Comparison of ENCODE assay signal across 18 cellular contexts in the genomic region with DNA sequence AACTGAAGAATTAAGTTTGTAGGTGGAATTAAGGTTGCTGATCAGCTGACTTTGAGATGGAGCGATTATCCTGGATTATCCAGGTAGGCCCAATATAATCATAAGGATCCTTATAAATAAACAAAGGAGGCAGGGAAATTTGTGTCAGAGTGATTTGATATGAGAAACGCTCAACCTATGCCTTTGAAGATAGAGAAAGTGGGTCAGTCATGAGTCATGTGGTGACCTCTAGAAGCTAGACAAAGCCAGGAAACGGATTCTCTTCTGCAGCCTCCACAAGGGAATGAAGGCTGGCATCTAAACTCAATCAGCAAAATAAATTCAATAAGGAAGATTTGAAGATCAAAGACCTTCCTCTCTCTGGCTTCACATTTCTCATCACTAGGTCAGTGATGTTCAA. TPM values are rescaled to one million over a fixed set of nuclear protein-coding genes. Genes with fewer than 3 reads are reported as not detected.
DNase-seq lines count a peak whose midpoint lies in the region; ATAC-seq, FAIRE-seq and TF ChIP-seq lines count a peak whose summit lies in the region.
"Had no signal": no experiment of that assay in that cellular context is flagged by ENCODE, and none has a peak within 500 bp of the region (broad histone marks: within the 10 kb centered on the region; RNA-seq: fewer than 3 reads in every experiment).

No MANE protein-coding gene starts in this region.

- POLR2A ChIA-PET in K562 (lab: Yijun Ruan, JAX) = no interaction called here

- in situ Hi-C loops in K562 (cut with MboI) = no loop called here

- H3K27me3 ChIP-seq in HUES6 (ENCODE audit: control insufficient read depth, insufficient read depth, low read length) (no peaks in the 10 kb centered on the region), K562 (ENCODE audit: control insufficient read depth in 2 of 2, insufficient read depth in 2 of 2, low read length in 2 of 2) (no peaks in the 10 kb centered on the region; a peak in 1 of 5 replicates)
- H3K27me3 ChIP-seq: neural progenitor cell had no signal

- DNase-seq in COLO829 (ENCODE audit: low spot score) = peak; percentile 60
- no peak for DNase-seq in K562 (ENCODE audit: extremely low read depth in 1 of 4, low spot score in 3 of 4)
- DNase-seq in lung microvascular endothelial cell (ENCODE audit: low read depth in 2 of 2) = peak; percentile 6 to 71
- DNase-seq in NCI-H2029 (lab: John Stamatoyannopoulos, UW) = no peak
- no peak for DNase-seq in GM19238 (ENCODE audit: insufficient read length, low spot score)
- DNase-seq in UCSD-AML1 (lab: John Stamatoyannopoulos, UW; ENCODE audit: unreplicated experiment) = no peak
- no peak for DNase-seq in NCI-H2081 (lab: John Stamatoyannopoulos, UW)
- DNase-seq: activated effector memory CD4-positive, alpha-beta T cell treated with Interleukin-2 at 50 U/mL for 16 hours; aorta; GOT3; lower lobe of right lung; NCI-H146; right cardiac atrium; stimulated activated CD8-positive, alpha-beta memory T cell treated with anti-CD3 and anti-CD28 coated beads, Interleukin-4, amount 100 ng/mL, for 48 hours; T-cell had no signal

- peak overlapping the region; percentile 76; the same call in 1 of the 2 replicates for H3K27ac ChIP-seq in HUES6 (ENCODE audit: low read depth, low read length)
- H3K27ac ChIP-seq in K562 (ENCODE audit: extremely low read depth, low read depth, low read length) = no peak overlapping the region
- H3K27ac ChIP-seq: lower lobe of right lung, neural progenitor cell had no signal

- no peak for FAIRE-seq in K562 (lab: Jason Lieb, UNC)
- FAIRE-seq: D721Med had no signal

- intact Hi-C loops in K562 (cut with micrococcal nuclease) = no loop called here

- TF ChIP-seq POLR2A in K562 (conservative IDR thresholded peaks at IDR 0.05) = no peak

- H3K9me3 ChIP-seq in HUES6 (ENCODE audit: control insufficient read depth, insufficient read depth, low read depth, low read length) (peaks cover 4% of the 10 kb centered on the region; the same call in 1 of the 2 replicates), K562 (replicated peaks; ENCODE audit: control insufficient read depth, insufficient read depth, low read depth, low read length) (no peaks in the 10 kb centered on the region)
- H3K9me3 ChIP-seq: lower lobe of right lung had no signal

- ATAC-seq in K562 = no peak
- ATAC-seq: lower lobe of right lung, right cardiac atrium, T-cell had no signal

- H3K4me1 ChIP-seq in HUES6 (ENCODE audit: control insufficient read depth, insufficient read depth, low read length) = peaks cover 25% of the 10 kb centered on the region; the same call in 1 of the 2 replicates
- peaks cover 0 to 10% of the 10 kb centered on the region in 2 experiments; a peak in 2 of 5 replicates for H3K4me1 ChIP-seq in K562 (replicated peaks in 1 of 2; ENCODE audit: control insufficient read depth in 2 of 2, insufficient read depth in 2 of 2, low read length in 2 of 2)
- H3K4me1 ChIP-seq: lower lobe of right lung, neural progenitor cell had no signal

- no TSS peak for BruUV-seq in K562 (replicated peaks; lab: Mats Ljungman, UMichigan)

- H3K9ac ChIP-seq in HUES6 (ENCODE audit: low read length) = no peak overlapping the region
- no peak overlapping the region for H3K9ac ChIP-seq in K562 (ENCODE audit: insufficient read depth in 1 of 2, low read depth in 2 of 2, low read length in 2 of 2)
- H3K9ac ChIP-seq: neural progenitor cell had no signal

- TF ChIP-seq EP300 in K562 (IDR thresholded peaks at IDR 0.05; ENCODE audit: low read length) = no peak

- no peaks in the 10 kb centered on the region for H3K79me2 ChIP-seq in K562 (ENCODE audit: control insufficient read depth, insufficient read depth, low read length)

- H2AFZ ChIP-seq in K562 (ENCODE audit: low read depth, low read length) = no peak overlapping the region
- H2AFZ ChIP-seq: neural progenitor cell had no signal

- CTCF ChIA-PET in K562 (lab: Yijun Ruan, JAX; ENCODE audit: low intra/inter-chr PET ratio) = no interaction called here

- no peak for TF ChIP-seq RAD21 in K562 (CRISPR knock-in tag; conservative IDR thresholded peaks at IDR 0.05 in 1 of 2, IDR thresholded peaks at IDR 0.05 in 1 of 2)

- no peaks in the 10 kb centered on the region for H4K20me1 ChIP-seq in K562 (replicated peaks; ENCODE audit: control insufficient read depth, insufficient read depth, low read length)

- H3K9me1 ChIP-seq in K562 (ENCODE audit: control insufficient read depth, insufficient read depth, low read length) = no peaks in the 10 kb centered on the region

- 29% methylated on average over 3 of the region's 3 CpGs for WGBS in K562 (ENCODE audit: insufficient coverage, low coverage, missing lambda C conversion rate)

- H3K36me3 ChIP-seq in HUES6 (ENCODE audit: control insufficient read depth, insufficient read depth, low read length) (no peaks in the 10 kb centered on the region), K562 (ENCODE audit: control insufficient read depth, insufficient read depth, low read length) (no peaks in the 10 kb centered on the region)
- H3K36me3 ChIP-seq: lower lobe of right lung, neural progenitor cell had no signal

- H3K4me3 ChIP-seq in HUES6 (ENCODE audit: low read depth, low read length) (no peak overlapping the region; the same call in 1 of the 2 replicates), K562 (no peak overlapping the region)
- H3K4me3 ChIP-seq: lower lobe of right lung, neural progenitor cell had no signal

- no peak overlapping the region for H3K4me2 ChIP-seq in K562 (ENCODE audit: insufficient read depth, low read length)
- H3K4me2 ChIP-seq: neural progenitor cell had no signal

- no peak for TF ChIP-seq CTCF in K562 (IDR thresholded peaks at IDR 0.05 in 2 of 3, conservative IDR thresholded peaks at IDR 0.05 in 1 of 3; ENCODE audit: insufficient read depth in 2 of 3, low read depth in 1 of 3, low read length in 3 of 3)

RNA-seq across cellular contexts. Expression of a gene that starts 34.2 kb away (rescaled TPM):
- 2.1 and 8.5 TPM in 2 replicates for total RNA-seq in K562 (2011; cell fraction: chromatin; rRNA removed; ENCODE audit: low replicate concordance)
- total RNA-seq in K562 (2011; cell fraction: nucleolus; rRNA removed) = 1.2 and 1.4 TPM in 2 replicates
- total RNA-seq in K562 (2011; cell fraction: nucleoplasm; rRNA removed) = 1.9 and 2.7 TPM in 2 replicates
- total RNA-seq in K562 (2014; rRNA removed) (3.5 and 3.6 TPM in 2 replicates), K562 (2014; rRNA removed; fragmentation: Illumina TruSeq; extraction: Trizol) (9.6 and 11.2 TPM in 2 replicates), K562 (2015; rRNA removed; fragmentation: Illumina TruSeq; extraction: Trizol) (7.4 and 7.8 TPM in 2 replicates), K562 (2021) (6.1 and 6.9 TPM in 2 replicates), lung microvascular endothelial cell (16.8 and 19.4 TPM in 2 replicates)
- polyA plus RNA-seq in K562 (2011; rRNA removed) (2.9 and 5.1 TPM in 2 replicates), K562 (2014; fragmentation: Illumina TruSeq; extraction: Trizol) (5.2 and 7.3 TPM in 2 replicates), K562 (2014; fragmentation: Nextera tagmentation; extraction: Ambion mirVana) (10 to 100 TPM; 14.6 to 17.0 TPM), K562 (2014; rRNA removed) (2.6 and 5.4 TPM in 2 replicates)
- polyA plus RNA-seq in K562 (2011; cell fraction: cytosol; rRNA removed) = 0.46 and 2.3 TPM in 2 replicates
- polyA plus RNA-seq in K562 (2011; cell fraction: nucleus; rRNA removed) = 0.51 and 1.2 TPM in 2 replicates
- polyA plus RNA-seq in K562 (2012) = 5.0 and 14.5 TPM in 2 replicates
- polyA minus RNA-seq in K562 (2011; rRNA and poly(A)+ RNA removed) = 9.7 and 10.8 TPM in 2 replicates
- polyA minus RNA-seq in K562 (2011; cell fraction: cytosol; rRNA and poly(A)+ RNA removed) = 2.1 and 2.5 TPM in 2 replicates
- 0.27 and 1.8 TPM in 2 replicates for polyA minus RNA-seq in K562 (2011; cell fraction: nucleus; rRNA and poly(A)+ RNA removed)

RNA-seq across cellular contexts. Expression of a gene that starts 41.5 kb away (rescaled TPM):
- 0.81 and 3.7 TPM in 2 replicates for total RNA-seq in K562 (2011; cell fraction: chromatin; rRNA removed; ENCODE audit: low replicate concordance)
- total RNA-seq in K562 (2011; cell fraction: nucleolus; rRNA removed) = 1.2 and 2.9 TPM in 2 replicates
- 2.5 and 2.7 TPM in 2 replicates for total RNA-seq in K562 (2011; cell fraction: nucleoplasm; rRNA removed)
- total RNA-seq in K562 (2014; rRNA removed) = 16.4 and 18.2 TPM in 2 replicates
- total RNA-seq in K562 (2014; rRNA removed; fragmentation: Illumina TruSeq; extraction: Trizol) = 16.8 and 17.5 TPM in 2 replicates
- total RNA-seq in K562 (2015; rRNA removed; fragmentation: Illumina TruSeq; extraction: Trizol) = 21.6 and 25.3 TPM in 2 replicates
- total RNA-seq in K562 (2021) = 8.3 and 8.5 TPM in 2 replicates
- polyA plus RNA-seq in K562 (2011; rRNA removed) = 4.8 and 11.0 TPM in 2 replicates
- polyA plus RNA-seq in K562 (2011; cell fraction: cytosol; rRNA removed) = 6.9 and 21.5 TPM in 2 replicates
- polyA plus RNA-seq in K562 (2011; cell fraction: nucleus; rRNA removed) = 3.3 and 6.6 TPM in 2 replicates
- polyA plus RNA-seq in K562 (2012) = 19.4 and 20.5 TPM in 2 replicates
- polyA plus RNA-seq in K562 (2014; fragmentation: Illumina TruSeq; extraction: Trizol) = 16.0 and 21.9 TPM in 2 replicates
- polyA plus RNA-seq in K562 (2014; fragmentation: Nextera tagmentation; extraction: Ambion mirVana) = 1 to 10 TPM; 2.1 to 4.2 TPM
- polyA plus RNA-seq in K562 (2014; rRNA removed) = 21.8 and 23.0 TPM in 2 replicates
- polyA minus RNA-seq in K562 (2011; rRNA and poly(A)+ RNA removed) = 1.5 and 2.9 TPM in 2 replicates
- 1.5 and 2.3 TPM in 2 replicates for polyA minus RNA-seq in K562 (2011; cell fraction: cytosol; rRNA and poly(A)+ RNA removed)
- polyA minus RNA-seq in K562 (2011; cell fraction: nucleus; rRNA and poly(A)+ RNA removed) = 1.3 TPM in 2 replicates
- total RNA-seq in lung microvascular endothelial cell = 1.2 and 1.3 TPM in 2 replicates
- total RNA-seq: T-cell had no signal

Comparison
In these comparisons a context has a peak if more than half of its experiments do, and no peak if none do; other contexts are left out.
1. DNase-seq: peak in COLO829 (single experiment) and lung microvascular endothelial cell (2 of 2); none in K562 (0 of 4), NCI-H2029 (single experiment), GM19238 (single experiment), UCSD-AML1 (single experiment) and NCI-H2081 (0 of 2).